ENCODE assay signal across 24 cellular contexts in genomic region chr10:62506371-62506770, GRCh38.
DNase-seq lines count a peak whose midpoint lies in the region; ATAC-seq, FAIRE-seq and TF ChIP-seq lines count a peak whose summit lies in the region.
"Had no signal": no experiment of that assay in that cellular context is flagged by ENCODE, and none has a peak within 500 bp of the region (broad histone marks: within the 10 kb centered on the region; RNA-seq: fewer than 3 reads in every experiment).

No MANE protein-coding gene starts in this region.

- H4K20me1 ChIP-seq in GM12878 (ENCODE audit: control insufficient read depth, insufficient read depth) = no peaks in the 10 kb centered on the region

- H3K4me1 ChIP-seq in GM12878 (ENCODE audit: control insufficient read depth, insufficient read depth, low read length) = no peaks in the 10 kb centered on the region
- H3K4me1 ChIP-seq: esophagus squamous epithelium, prostate gland, sigmoid colon, SJSA1, vagina had no signal

- no peak for FAIRE-seq in GM12878 (lab: Jason Lieb, UNC)
- FAIRE-seq: RCC 7860 had no signal

- TF ChIP-seq CTCF in GM12878 (IDR thresholded peaks at IDR 0.05 in 2 of 3, conservative IDR thresholded peaks at IDR 0.05 in 1 of 3; ENCODE audit: control insufficient read depth in 2 of 3, extremely low read depth in 1 of 3, insufficient read depth in 1 of 3, low read depth in 3 of 3, low read length in 3 of 3) = no peak

- H3K9ac ChIP-seq in GM12878 (ENCODE audit: control insufficient read depth, insufficient read depth, low read length) = no peak overlapping the region

- no peaks in the 10 kb centered on the region for H3K79me2 ChIP-seq in GM12878 (ENCODE audit: control insufficient read depth, insufficient read depth, low read length)
- H3K79me2 ChIP-seq: hepatocyte had no signal

- RAD21 ChIA-PET in GM12878 (lab: Charles Lee; ENCODE audit: unreplicated experiment) = interaction anchor here (0.7 kb wide), 1 partner anchor 22 kb away, joined by 3 read pairs; no protein-coding TSS in a partner anchor

- SMC1A ChIA-PET in GM12878 (lab: Charles Lee; ENCODE audit: uncharacterized antibody, unreplicated experiment) = interaction anchor here (1.3 to 5.4 kb wide), 2 partner anchors 22 to 78 kb away, joined by 3 to 22 read pairs; no protein-coding TSS in a partner anchor

- H3K9me3 ChIP-seq in GM12878 (replicated peaks; ENCODE audit: control insufficient read depth, insufficient read depth, low read length) = no peaks in the 10 kb centered on the region; the same call in 2 of the 3 replicates
- H3K9me3 ChIP-seq: esophagus squamous epithelium, prostate gland, sigmoid colon, SJSA1, vagina had no signal

- 20% methylated on average over 3 of the region's 3 CpGs for WGBS in GM12878 (ENCODE audit: insufficient coverage, insufficient replicate concordance, low lambda C conversion rate, missing lambda C conversion rate)

- intact Hi-C loops in GM12878 (cut with micrococcal nuclease; ENCODE audit: unreplicated experiment) = no loop called here

- H2AFZ ChIP-seq in GM12878 (ENCODE audit: control insufficient read depth, low read depth, low read length) = no peak overlapping the region
- H2AFZ ChIP-seq: hepatocyte had no signal

- POLR2A ChIA-PET in GM12878 (lab: Charles Lee) = no interaction called here

- peak; percentile 34 for DNase-seq in KBM-7
- DNase-seq in NOMO-1 treated with dmso at 0.1 percent for 144 hours (lab: John Stamatoyannopoulos, UW; ENCODE audit: unreplicated experiment) = peak; percentile 70
- no peak for DNase-seq in GM12878 (ENCODE audit: low read depth, low spot score)
- peak; percentile 2 for DNase-seq in retina
- DNase-seq in GM19240 (ENCODE audit: insufficient read length, low spot score) = no peak
- no peak for DNase-seq in activated gamma-delta T cell treated with Interleukin-2 at 50 U/mL for 16 hours
- no peak for DNase-seq in DMS 273 (lab: John Stamatoyannopoulos, UW; ENCODE audit: unreplicated experiment)
- DNase-seq: activated CD4-positive, alpha-beta T cell treated with anti-CD3 and anti-CD28 coated beads for 36 hours; activated T-cell treated with anti-CD3 and anti-CD28 coated beads, Interleukin-2, amount 50 U/mL, for 24 hours; CD4-positive, CD25-positive, alpha-beta regulatory T cell; esophagus squamous epithelium; foreskin melanocyte; NCI-H1436; sigmoid colon; stimulated activated CD4-positive, alpha-beta T cell treated with anti-CD3 and anti-CD28 coated beads, Interleukin-4, amount 100 ng/mL, for 4 hours; stimulated activated naive CD4-positive, alpha-beta T cell had no signal

- no peak overlapping the region for H3K4me2 ChIP-seq in GM12878 (ENCODE audit: control insufficient read depth, insufficient read depth)
- H3K4me2 ChIP-seq: hepatocyte had no signal

- H3K4me3 ChIP-seq in GM12878 = no peak overlapping the region
- H3K4me3 ChIP-seq: esophagus squamous epithelium, hepatocyte, prostate gland, sigmoid colon, SJSA1, vagina had no signal

- CTCF ChIA-PET in GM12878 (lab: Yijun Ruan, JAX) = interaction anchor here (0.7 to 1.9 kb wide), 4 partner anchors 8 to 81 kb away, joined by 3 to 6 read pairs (median 4); no protein-coding TSS in a partner anchor

- ATAC-seq in GM12878 (no peak), GM21717 (IDR thresholded peaks at IDR 0.05; ENCODE audit: unreplicated experiment) (no peak)
- ATAC-seq: activated CD4-positive, alpha-beta T cell treated with anti-CD3 and anti-CD28 coated beads for 36 hours; left lobe of liver had no signal

- no peak for TF ChIP-seq POLR2A in GM12878 (IDR thresholded peaks at IDR 0.05; ENCODE audit: low read depth, low read length)

- BruUV-seq in GM12878 (replicated peaks; lab: Mats Ljungman, UMichigan) = no TSS peak

- in situ Hi-C loops in KBM-7 (cut with MboI; ENCODE audit: low pct_unique_long_range_greater_than_20kb, low sequenced_read_pairs) (no loop called here), GM12878 (cut with MboI) (no loop called here)

- H3K27me3 ChIP-seq in GM12878 (replicated peaks in 1 of 2; ENCODE audit: control insufficient read depth in 2 of 2, insufficient read depth in 2 of 2, low read length in 1 of 2) = peaks cover 0 to 5% of the 10 kb centered on the region in 2 experiments; a peak in 1 of 4 replicates
- H3K27me3 ChIP-seq: esophagus squamous epithelium, hepatocyte, sigmoid colon, SJSA1, vagina had no signal

- no peak overlapping the region for H3K27ac ChIP-seq in GM12878 (ENCODE audit: control insufficient read depth, insufficient read depth)
- H3K27ac ChIP-seq: esophagus squamous epithelium, hepatocyte, HL-60, prostate gland, sigmoid colon, SJSA1, vagina had no signal

- no peak for TF ChIP-seq EP300 in GM12878 (IDR thresholded peaks at IDR 0.05; ENCODE audit: borderline replicate concordance in 1 of 2, control insufficient read depth in 1 of 2, low read depth in 2 of 2, low read length in 2 of 2)

- no peak for TF ChIP-seq RAD21 in GM12878 (IDR thresholded peaks at IDR 0.05; ENCODE audit: insufficient read depth, low read depth, low read length)

- no peaks in the 10 kb centered on the region for H3K36me3 ChIP-seq in GM12878 (ENCODE audit: control insufficient read depth in 2 of 2, insufficient read depth in 2 of 2, low read length in 1 of 2)
- H3K36me3 ChIP-seq: esophagus squamous epithelium, prostate gland, sigmoid colon, SJSA1, vagina had no signal

TF ChIP-seq in GM12878, 131 proteins besides CTCF, POLR2A, EP300 and RAD21:
- TF ChIP-seq BMI1 (IDR thresholded peaks at IDR 0.05; ENCODE audit: borderline replicate concordance) (no peak), ZBTB33 (IDR thresholded peaks at IDR 0.05) (no peak), IRF5 (IDR thresholded peaks at IDR 0.05; ENCODE audit: borderline replicate concordance) (no peak), SPI1 (IDR thresholded peaks at IDR 0.05; ENCODE audit: borderline replicate concordance, insufficient read depth, low read depth, low read length) (peak; percentile 55; the same call in 1 of the 2 replicates)

Comparison
In these comparisons a context has a peak if more than half of its experiments do, and no peak if none do; other contexts are left out.
1. DNase-seq: peak in KBM-7 (single experiment), NOMO-1 treated with dmso at 0.1 percent for 144 hours (single experiment) and retina (single experiment); none in GM12878 (single experiment), GM19240 (single experiment), activated gamma-delta T cell treated with Interleukin-2 at 50 U/mL for 16 hours (single experiment) and DMS 273 (single experiment).